ENCODE assay signal across 9 cellular contexts in genomic region chr7:30412810-30413504, GRCh38.
DNase-seq lines count a peak whose midpoint lies in the region; ATAC-seq and TF ChIP-seq lines count a peak whose summit lies in the region.
"Had no signal": no experiment of that assay in that cellular context is flagged by ENCODE, and none has a peak within 500 bp of the region (broad histone marks: within the 10 kb centered on the region; RNA-seq: fewer than 3 reads in every experiment).

No MANE protein-coding gene starts in this region.

- intact Hi-C loops in heart left ventricle (cut with DNase I): loop anchor here (1.0 to 5.0 kb wide), 6 partner anchors 136 to 251 kb away; no protein-coding TSS in a partner anchor
- intact Hi-C loops in psoas muscle (cut with DNase I): loop anchor here (2.0 to 5.0 kb wide), 3 partner anchors 136 to 248 kb away; no protein-coding TSS in a partner anchor

- no peak overlapping the region for H3K4me3 ChIP-seq in heart left ventricle
- H3K4me3 ChIP-seq in psoas muscle: no peak overlapping the region
- H3K4me3 ChIP-seq: BLaER1 had no signal

- CTCF ChIA-PET in WTC11 (lab: Charles Lee): interaction anchor here (0.6 to 5.3 kb wide), 9 partner anchors 17 to 253 kb away, joined by 3 to 60 read pairs (median 5); no protein-coding TSS in a partner anchor

- H3K27me3 Mint-ChIP-seq in WTC11 (ENCODE audit: low read depth): peaks cover 3% of the 10 kb centered on the region

- TF ChIP-seq CTCF in WTC11 (IDR thresholded peaks at IDR 0.05) (no peak), heart left ventricle (IDR thresholded peaks at IDR 0.05) (peak; percentile 26 to 77 (median 64)), psoas muscle (IDR thresholded peaks at IDR 0.05) (peak; percentile 58)

- peaks cover 0 to 9% (median 0%) of the 10 kb centered on the region in 12 donors for H3K9me3 ChIP-seq in heart left ventricle
- peaks cover 5% of the 10 kb centered on the region for H3K9me3 ChIP-seq in psoas muscle

- H3K4me1 Mint-ChIP-seq in WTC11: peaks cover 2% of the 10 kb centered on the region; the same call in 1 of the 2 replicates

- ATAC-seq in WTC11 (peak; percentile 98), heart left ventricle (peak; percentile 82 to 95 (median 92)), psoas muscle (peak; percentile 82 to 98 (median 92)), HG02759 (IDR thresholded peaks at IDR 0.05; ENCODE audit: unreplicated experiment) (no peak)

- WGBS in heart left ventricle, 4 donors: 39 to 52% (median 50%) methylated on average over 5 of the region's 5 CpGs
- WGBS in psoas muscle, 3 donors: 43 to 49% (median 45%) methylated on average over 5 of the region's 5 CpGs

- peak; percentile 55 for DNase-seq in NCI-H2196 (lab: John Stamatoyannopoulos, UW; ENCODE audit: unreplicated experiment)
- DNase-seq in NCI-H2196 treated with DMSO at 0.1 percent for 48 hours (lab: John Stamatoyannopoulos, UW; ENCODE audit: unreplicated experiment): no peak
- peak; percentile 8 for DNase-seq in NCI-H1092 treated with DMSO at 0.1 percent for 48 hours (lab: John Stamatoyannopoulos, UW)
- no peak for DNase-seq in WTC11 (ENCODE audit: low spot score)
- peak in 1 of 5 donors; percentile 30 for DNase-seq in heart left ventricle
- no peak for DNase-seq in psoas muscle
- no peak for DNase-seq in effector CD4-positive, alpha-beta T cell

- H3K27me3 ChIP-seq in heart left ventricle (no peaks in the 10 kb centered on the region), psoas muscle (ENCODE audit: insufficient read depth in 3 of 3, low read length in 2 of 3) (no peaks in the 10 kb centered on the region)
- H3K27me3 ChIP-seq: BLaER1 had no signal

- peaks cover 12% of the 10 kb centered on the region for H3K36me3 Mint-ChIP-seq in WTC11

- H3K27ac ChIP-seq in heart left ventricle: no peak overlapping the region
- H3K27ac ChIP-seq in psoas muscle: no peak overlapping the region
- H3K27ac ChIP-seq: BLaER1 had no signal

- peaks cover 12% of the 10 kb centered on the region for H3K9me3 Mint-ChIP-seq in WTC11

- 0 out of 2 replicates have a peak overlapping the region, but pooled peaks have one; percentile 51 for H3K27ac Mint-ChIP-seq in WTC11

- H3K36me3 ChIP-seq in heart left ventricle (no peaks in the 10 kb centered on the region), psoas muscle (ENCODE audit: insufficient read depth in 1 of 2, low read depth in 1 of 2) (no peaks in the 10 kb centered on the region)

- no peak for TF ChIP-seq POLR2A in heart left ventricle (IDR thresholded peaks at IDR 0.05)

- POLR2A ChIA-PET in WTC11 (lab: Charles Lee): no interaction called here

- no peak overlapping the region for H3K4me3 Mint-ChIP-seq in WTC11

- H3K4me1 ChIP-seq in heart left ventricle: peaks cover 0 to 14% (median 0%) of the 10 kb centered on the region in 12 donors
- H3K4me1 ChIP-seq in psoas muscle: peaks cover 4% of the 10 kb centered on the region

TF ChIP-seq in WTC11, 78 proteins besides CTCF, POLR2A, EP300 and RAD21:
- TF ChIP-seq, protein P1, sequence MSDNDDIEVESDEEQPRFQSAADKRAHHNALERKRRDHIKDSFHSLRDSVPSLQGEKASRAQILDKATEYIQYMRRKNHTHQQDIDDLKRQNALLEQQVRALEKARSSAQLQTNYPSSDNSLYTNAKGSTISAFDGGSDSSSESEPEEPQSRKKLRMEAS (CRISPR knock-in tag; IDR thresholded peaks at IDR 0.05): 0 out of 2 replicates have a peak, but pooled peaks have one; percentile 37
- TF ChIP-seq CREB1 (CRISPR knock-in tag; IDR thresholded peaks at IDR 0.05): no peak
TF ChIP-seq in WTC11: peak in this region for 1.

Comparison
In these comparisons a context has a peak if more than half of its experiments do, and no peak if none do; other contexts are left out.
1. DNase-seq: peak in NCI-H2196 (single experiment) and NCI-H1092 treated with DMSO at 0.1 percent for 48 hours (single experiment); none in NCI-H2196 treated with DMSO at 0.1 percent for 48 hours (single experiment), WTC11 (single experiment), psoas muscle (0 of 2) and effector CD4-positive, alpha-beta T cell (single experiment).